Comparison of ENCODE assay signal across 25 cellular contexts in the genomic region with DNA sequence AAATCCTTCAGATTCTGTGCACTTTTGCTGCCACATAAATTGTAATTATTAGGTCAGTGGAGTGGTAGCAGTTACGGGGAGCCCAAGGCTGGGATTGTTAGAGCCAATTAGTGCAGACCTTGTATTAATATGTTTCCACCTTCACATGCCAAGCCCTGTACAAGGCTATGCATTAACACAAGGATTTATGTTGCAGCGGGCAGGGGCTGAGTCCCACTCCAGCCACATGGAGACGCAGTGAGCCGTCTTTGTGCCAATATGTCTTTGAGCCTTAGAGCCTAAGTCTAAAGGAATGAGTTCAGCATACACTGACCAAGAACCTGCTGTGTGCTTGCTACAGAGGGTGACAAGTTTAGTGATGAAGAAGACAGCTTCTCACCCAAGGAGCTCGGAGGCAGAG.
"Had no signal": no experiment of that assay in that cellular context is flagged by ENCODE, and none has a peak within 500 bp of the region (broad histone marks: within the 10 kb centered on the region; RNA-seq: fewer than 3 reads in every experiment).

No MANE protein-coding gene starts in this region.

- H3K36me3 Mint-ChIP-seq: activated naive CD8-positive, alpha-beta T cell; stimulated activated effector memory CD8-positive, alpha-beta T cell treated with anti-CD3 and anti-CD28 coated beads, Interleukin-12 subunit alpha, Interleukin-12 subunit beta, amount 100 ng/mL, for 72 hours had no signal

- H3K27me3 ChIP-seq: gastrocnemius medialis, sigmoid colon, upper lobe of left lung had no signal

- H3K9me3 ChIP-seq: gastrocnemius medialis, sigmoid colon, upper lobe of left lung had no signal

- H3K4me1 Mint-ChIP-seq: stimulated activated effector memory CD8-positive, alpha-beta T cell treated with anti-CD3 and anti-CD28 coated beads, Interleukin-12 subunit alpha, Interleukin-12 subunit beta, amount 100 ng/mL, for 72 hours had no signal

- H3K36me3 ChIP-seq: gastrocnemius medialis, left ventricle myocardium inferior, sigmoid colon, upper lobe of left lung had no signal

- H3K4me1 ChIP-seq: gastrocnemius medialis, left ventricle myocardium inferior, sigmoid colon had no signal

- ATAC-seq: activated CD4-positive, CD25-positive, alpha-beta regulatory T cell treated with anti-CD3 and anti-CD28 coated beads, Interleukin-2, amount 50 U/mL, for 24 hours; gastrocnemius medialis; stimulated activated effector memory CD8-positive, alpha-beta T cell treated with anti-CD3 and anti-CD28 coated beads, Interleukin-12 subunit alpha, Interleukin-12 subunit beta, amount 100 ng/mL, for 72 hours had no signal

- H3K9me3 Mint-ChIP-seq: stimulated activated effector memory CD8-positive, alpha-beta T cell treated with anti-CD3 and anti-CD28 coated beads, Interleukin-12 subunit alpha, Interleukin-12 subunit beta, amount 100 ng/mL, for 72 hours; stimulated activated naive CD8-positive, alpha-beta T cell treated with anti-CD3 and anti-CD28 coated beads, Interleukin-15, Interleukin-2, amounts not matched to agents 100 ng/mL and 50 ng/mL, for 24 hours; T-helper 2 cell treated with Interferon-gamma antibody and Interleukin-4, amounts not matched to agents 5 μg/mL and 100 μg/mL, for 36 hours had no signal

- H3K27ac Mint-ChIP-seq: activated naive CD8-positive, alpha-beta T cell; stimulated activated effector memory CD8-positive, alpha-beta T cell treated with anti-CD3 and anti-CD28 coated beads, Interleukin-12 subunit alpha, Interleukin-12 subunit beta, amount 100 ng/mL, for 72 hours; stimulated activated naive CD8-positive, alpha-beta T cell treated with anti-CD3 and anti-CD28 coated beads, Interleukin-15, Interleukin-2, amounts not matched to agents 100 ng/mL and 50 ng/mL, for 24 hours; T-helper 2 cell treated with Interferon-gamma antibody and Interleukin-4, amounts not matched to agents 5 μg/mL and 100 μg/mL, for 36 hours had no signal

- H3K4me3 ChIP-seq: gastrocnemius medialis, left ventricle myocardium inferior, lung, sigmoid colon, upper lobe of left lung had no signal

- H3K27me3 Mint-ChIP-seq: activated naive CD8-positive, alpha-beta T cell; stimulated activated naive CD8-positive, alpha-beta T cell treated with anti-CD3 and anti-CD28 coated beads, Interleukin-15, Interleukin-2, amounts not matched to agents 100 ng/mL and 50 ng/mL, for 24 hours had no signal

- H3K27ac ChIP-seq: gastrocnemius medialis, left ventricle myocardium inferior, sigmoid colon, upper lobe of left lung had no signal

- DNase-seq: activated CD4-positive, alpha-beta T cell treated with anti-CD3 and anti-CD28 coated beads for 48 hours; activated CD4-positive, alpha-beta T cell treated with anti-CD3 and anti-CD28 coated beads, Interleukin-2, amount 50 U/mL, for 48 hours; activated CD8-positive, alpha-beta memory T cell treated with anti-CD3 and anti-CD28 coated beads for 24 hours; activated effector memory CD4-positive, alpha-beta T cell treated with Interleukin-2 at 50 U/mL for 16 hours; activated naive CD4-positive, alpha-beta T cell treated with Interleukin-2 at 50 U/mL for 16 hours; anterior cingulate cortex; dermis blood vessel endothelial cell; effector CD8-positive, alpha-beta T cell; gastrocnemius medialis; glutamatergic neuron; islet precursor cell; left ventricle myocardium inferior; mesendoderm; sigmoid colon; small intestine; stimulated activated CD4-positive, alpha-beta T cell treated with anti-CD3 and anti-CD28 coated beads, Interleukin-4, amount 100 ng/mL, for 24 hours; substantia nigra; upper lobe of left lung had no signal

- H3K4me3 Mint-ChIP-seq: activated naive CD8-positive, alpha-beta T cell; nephron; stimulated activated effector memory CD8-positive, alpha-beta T cell treated with anti-CD3 and anti-CD28 coated beads, Interleukin-12 subunit alpha, Interleukin-12 subunit beta, amount 100 ng/mL, for 72 hours; stimulated activated naive CD8-positive, alpha-beta T cell treated with anti-CD3 and anti-CD28 coated beads, Interleukin-15, Interleukin-2, amounts not matched to agents 100 ng/mL and 50 ng/mL, for 24 hours; T-helper 2 cell treated with Interferon-gamma antibody and Interleukin-4, amounts not matched to agents 5 μg/mL and 100 μg/mL, for 36 hours had no signal
